Comparison of ENCODE assay signal across 1 cellular context in the genomic region with DNA sequence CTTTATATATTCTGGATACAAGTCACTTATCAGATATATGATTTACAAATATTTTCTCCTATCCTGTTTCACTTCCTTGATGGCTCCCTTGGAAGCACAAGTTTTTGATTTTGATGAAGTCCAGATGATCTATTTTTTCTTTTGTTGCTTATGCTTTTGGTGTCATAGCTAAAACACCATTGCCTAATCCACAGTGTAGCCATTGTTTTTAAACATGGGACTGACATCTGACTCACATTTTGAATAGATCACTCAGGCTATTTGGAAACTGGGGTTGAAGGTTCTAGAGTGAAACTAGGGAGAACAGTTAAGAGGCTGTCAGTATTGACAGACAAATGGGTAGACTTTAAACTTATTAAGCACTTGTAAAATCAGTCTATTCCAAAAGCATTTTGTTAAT.
TF ChIP-seq lines count a peak whose summit lies in the region.

No MANE protein-coding gene starts in this region.

TF ChIP-seq in liver, 16 proteins besides CTCF, POLR2A, EP300 and RAD21 (continued from another document):
- TF ChIP-seq, protein P1, sequence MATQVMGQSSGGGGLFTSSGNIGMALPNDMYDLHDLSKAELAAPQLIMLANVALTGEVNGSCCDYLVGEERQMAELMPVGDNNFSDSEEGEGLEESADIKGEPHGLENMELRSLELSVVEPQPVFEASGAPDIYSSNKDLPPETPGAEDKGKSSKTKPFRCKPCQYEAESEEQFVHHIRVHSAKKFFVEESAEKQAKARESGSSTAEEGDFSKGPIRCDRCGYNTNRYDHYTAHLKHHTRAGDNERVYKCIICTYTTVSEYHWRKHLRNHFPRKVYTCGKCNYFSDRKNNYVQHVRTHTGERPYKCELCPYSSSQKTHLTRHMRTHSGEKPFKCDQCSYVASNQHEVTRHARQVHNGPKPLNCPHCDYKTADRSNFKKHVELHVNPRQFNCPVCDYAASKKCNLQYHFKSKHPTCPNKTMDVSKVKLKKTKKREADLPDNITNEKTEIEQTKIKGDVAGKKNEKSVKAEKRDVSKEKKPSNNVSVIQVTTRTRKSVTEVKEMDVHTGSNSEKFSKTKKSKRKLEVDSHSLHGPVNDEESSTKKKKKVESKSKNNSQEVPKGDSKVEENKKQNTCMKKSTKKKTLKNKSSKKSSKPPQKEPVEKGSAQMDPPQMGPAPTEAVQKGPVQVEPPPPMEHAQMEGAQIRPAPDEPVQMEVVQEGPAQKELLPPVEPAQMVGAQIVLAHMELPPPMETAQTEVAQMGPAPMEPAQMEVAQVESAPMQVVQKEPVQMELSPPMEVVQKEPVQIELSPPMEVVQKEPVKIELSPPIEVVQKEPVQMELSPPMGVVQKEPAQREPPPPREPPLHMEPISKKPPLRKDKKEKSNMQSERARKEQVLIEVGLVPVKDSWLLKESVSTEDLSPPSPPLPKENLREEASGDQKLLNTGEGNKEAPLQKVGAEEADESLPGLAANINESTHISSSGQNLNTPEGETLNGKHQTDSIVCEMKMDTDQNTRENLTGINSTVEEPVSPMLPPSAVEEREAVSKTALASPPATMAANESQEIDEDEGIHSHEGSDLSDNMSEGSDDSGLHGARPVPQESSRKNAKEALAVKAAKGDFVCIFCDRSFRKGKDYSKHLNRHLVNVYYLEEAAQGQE (IDR thresholded peaks at IDR 0.05) = peak; percentile 28
- TF ChIP-seq JUND (IDR thresholded peaks at IDR 0.05) = peak; percentile 19 to 72
